In the genomic region with DNA sequence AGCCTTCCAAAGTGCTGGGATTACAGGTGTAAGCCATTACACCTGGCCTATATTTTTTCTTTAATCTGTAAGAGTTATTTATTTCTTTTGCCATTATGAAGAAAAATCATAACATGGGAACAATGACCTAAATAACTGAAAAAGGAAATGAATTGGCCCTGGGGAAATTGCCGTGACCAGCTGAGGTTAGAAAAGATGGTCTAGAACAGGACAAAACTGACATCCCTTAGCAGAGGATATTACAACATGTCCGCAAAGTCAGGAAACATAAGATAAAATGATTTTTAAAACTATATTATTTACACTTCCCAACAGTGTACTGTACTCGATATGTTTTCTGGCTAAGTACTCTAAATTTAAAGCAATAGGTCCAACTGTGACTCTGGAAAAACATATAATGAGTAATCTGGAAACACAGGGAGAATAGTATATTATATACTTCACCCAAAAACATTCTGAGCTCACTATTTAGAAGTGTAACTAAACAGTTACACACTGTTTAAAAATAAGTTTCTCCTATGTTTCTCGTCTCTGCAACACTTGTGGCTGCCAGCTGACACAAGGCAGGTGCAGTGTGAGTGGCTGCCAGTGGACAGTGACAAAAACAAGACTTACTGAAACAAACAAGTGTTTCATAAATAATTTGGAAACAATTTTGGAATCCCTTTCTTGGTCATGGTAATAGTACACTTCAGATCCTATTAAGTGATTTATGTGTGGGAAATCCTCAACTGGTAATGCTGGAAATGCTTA, we compare ENCODE assay signal across 17 cellular contexts.
"Had no signal": no experiment of that assay in that cellular context is flagged by ENCODE, and none has a peak within 500 bp of the region (broad histone marks: within the 10 kb centered on the region; RNA-seq: fewer than 3 reads in every experiment).

No MANE protein-coding gene starts in this region.

- H3K9me3 ChIP-seq: left lung, sigmoid colon, stomach, testis, upper lobe of right lung had no signal

- H3K4me1 ChIP-seq: left lung, testis, upper lobe of right lung had no signal

- H3K27ac ChIP-seq: brain microvascular endothelial cell, epithelial cell of prostate, hepatocyte, left lung, neural progenitor cell, sigmoid colon, stomach, testis, upper lobe of right lung had no signal

- H3K9ac ChIP-seq: neural progenitor cell had no signal

- H3K27me3 ChIP-seq: brain microvascular endothelial cell, hepatocyte, left lung, neural progenitor cell, sigmoid colon, stomach, testis, upper lobe of right lung had no signal

- H3K4me3 ChIP-seq: hepatocyte, left lung, neural progenitor cell, sigmoid colon, stomach, testis, upper lobe of right lung had no signal

- H3K36me3 ChIP-seq: brain microvascular endothelial cell, left lung, neural progenitor cell, sigmoid colon, upper lobe of right lung had no signal

- DNase-seq: activated CD4-positive, CD25-positive, alpha-beta regulatory T cell treated with anti-CD3 and anti-CD28 coated beads, Interleukin-2, amount 50 U/mL, for 72 hours; activated naive CD4-positive, alpha-beta T cell treated with Interleukin-2 at 50 U/mL for 16 hours; anterior cingulate cortex; brain microvascular endothelial cell; cerebellar nuclear complex; effector memory CD8-positive, alpha-beta T cell; left lung; sigmoid colon; stimulated activated CD4-positive, alpha-beta T cell treated with anti-CD3 and anti-CD28 coated beads, Interleukin-1b, Interleukin-23, amount 100 ng/mL, for 48 hours; stomach; T-cell; T-helper 9 cell; testis; upper lobe of right lung had no signal

- ATAC-seq: effector memory CD8-positive, alpha-beta T cell; left lung; T-cell; upper lobe of right lung had no signal

- H3K4me2 ChIP-seq: hepatocyte, neural progenitor cell had no signal
